8 cellular contexts compared by ENCODE assay signal in the genomic region with DNA sequence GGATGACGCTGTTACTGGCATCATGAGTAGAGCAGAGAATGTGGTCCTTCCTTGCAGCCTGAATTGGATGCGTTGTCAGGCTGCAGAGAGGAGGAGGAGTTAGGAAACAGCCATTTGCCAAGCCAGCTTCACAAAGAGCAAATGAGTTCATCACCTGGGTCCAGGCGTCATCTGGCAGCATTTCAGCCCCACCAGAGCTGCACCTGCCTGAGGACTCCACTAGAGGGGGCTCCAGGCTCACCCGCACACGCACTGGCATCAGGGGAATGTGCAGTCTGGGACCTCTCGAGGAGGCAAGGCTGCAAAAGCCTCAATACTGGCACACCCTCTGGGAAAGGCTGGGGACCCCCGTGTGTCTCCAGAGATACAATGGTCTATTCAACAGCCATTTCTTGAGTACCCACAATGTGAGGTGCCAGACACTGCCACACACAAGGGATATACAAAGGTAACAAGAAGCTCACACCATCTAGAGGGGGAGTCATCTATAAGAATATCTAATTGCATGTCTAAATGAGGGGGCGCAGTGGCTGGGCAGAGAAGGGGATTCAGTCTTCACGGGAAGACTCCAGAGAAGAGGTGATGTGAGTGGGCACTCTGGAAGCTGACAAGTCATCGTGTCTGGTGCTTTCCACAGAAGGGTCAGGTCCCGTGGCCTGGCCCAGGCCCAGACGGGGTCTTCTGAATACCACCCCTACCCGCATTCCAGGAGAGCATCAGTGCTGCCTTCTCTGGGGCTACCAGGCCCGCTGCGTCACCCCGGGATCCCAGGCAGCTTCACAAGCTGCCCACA. TPM values are rescaled to one million over a fixed set of nuclear protein-coding genes. Genes with fewer than 3 reads are reported as not detected.
DNase-seq lines count a peak whose midpoint lies in the region; ATAC-seq and TF ChIP-seq lines count a peak whose summit lies in the region.

No MANE protein-coding gene starts in this region.

- H3K4me3 Mint-ChIP-seq in progenitor cell of endocrine pancreas (ENCODE audit: low read depth) = no peak overlapping the region

- H3K36me3 Mint-ChIP-seq in progenitor cell of endocrine pancreas (ENCODE audit: insufficient read depth) = no peaks in the 10 kb centered on the region

- intact Hi-C loops in cardiac septum (cut with DNase I) = loop anchor here (1.0 to 5.0 kb wide), 3 partner anchors 72 to 268 kb away; no protein-coding TSS in a partner anchor

- no peak for DNase-seq in GM12864 (ENCODE audit: low read depth)
- DNase-seq in NCI-H1092 treated with DMSO at 0.1 percent for 48 hours (lab: John Stamatoyannopoulos, UW) = peak; percentile 63
- peak; percentile 44 for DNase-seq in amniotic stem cell (lab: John Stamatoyannopoulos, UW)
- peak; percentile 87 for DNase-seq in cardiac septum (ENCODE audit: low spot score)
- DNase-seq in progenitor cell of endocrine pancreas (ENCODE audit: low spot score, unreplicated experiment) = peak; percentile 70

- H3K27ac Mint-ChIP-seq in progenitor cell of endocrine pancreas = no peak overlapping the region

- H3K27me3 Mint-ChIP-seq in progenitor cell of endocrine pancreas = peaks cover 44% of the 10 kb centered on the region

- H3K4me1 Mint-ChIP-seq in progenitor cell of endocrine pancreas (ENCODE audit: low read depth) = peaks cover 2% of the 10 kb centered on the region

- TF ChIP-seq CTCF in GM12864 (IDR thresholded peaks at IDR 0.05; ENCODE audit: low read depth, low read length, missing control alignments) (peak; percentile 98), progenitor cell of endocrine pancreas (IDR thresholded peaks at IDR 0.05; ENCODE audit: unreplicated experiment) (peak; percentile 98)

- no peaks in the 10 kb centered on the region for H3K9me3 Mint-ChIP-seq in progenitor cell of endocrine pancreas (ENCODE audit: low read depth)

- ATAC-seq in SK-N-SH treated with all-trans-retinoic acid at 6 μM for 48 hours = peak; percentile 93
- ATAC-seq in GM18520 (IDR thresholded peaks at IDR 0.05; ENCODE audit: unreplicated experiment) = no peak
- no peak for ATAC-seq in GM21723 (IDR thresholded peaks at IDR 0.05; ENCODE audit: unreplicated experiment)

- H3K4me3 ChIP-seq in GM12864 (ENCODE audit: low read depth, low read length) = no peak overlapping the region

TF ChIP-seq in SK-N-SH treated with all-trans-retinoic acid at 6 μM for 48 hours, 23 proteins besides CTCF, POLR2A, EP300 and RAD21:
- no peak for TF ChIP-seq ZNF8 (CRISPR knock-in tag; IDR thresholded peaks at IDR 0.05)
- no peak for TF ChIP-seq ZFP3 (CRISPR knock-in tag; IDR thresholded peaks at IDR 0.05)
- TF ChIP-seq ZC3H10 (CRISPR knock-in tag; IDR thresholded peaks at IDR 0.05) = no peak
- no peak for TF ChIP-seq CSDC2 (CRISPR knock-in tag; IDR thresholded peaks at IDR 0.05)

RNA-seq across cellular contexts. Expression of gene CNTN2, which starts 53.5 kb away (rescaled TPM):
- 0.30 TPM for total RNA-seq in cardiac septum
- total RNA-seq in progenitor cell of endocrine pancreas = not detected in 2 replicates
